ENCODE assay signal across 1 cellular context in the genomic region with DNA sequence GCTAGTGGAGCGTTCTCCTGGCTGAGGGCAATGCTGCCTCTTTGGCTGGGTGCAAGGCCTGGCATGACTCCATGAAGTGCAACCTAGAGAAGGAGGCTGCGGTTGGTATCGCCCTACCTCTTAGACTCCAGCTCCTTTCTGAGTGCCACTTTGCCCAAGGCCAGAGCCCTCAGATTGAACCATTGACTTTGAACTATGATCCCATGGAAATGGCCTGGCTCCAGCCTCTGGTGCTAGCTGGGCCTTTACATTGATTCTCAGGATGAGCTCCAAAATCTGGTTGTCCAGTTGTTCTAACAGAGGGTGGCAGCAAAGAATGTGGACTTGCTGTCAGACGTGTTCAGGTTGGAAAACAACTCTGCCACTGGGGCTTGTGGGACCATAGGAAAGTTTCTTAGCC.
TF ChIP-seq lines count a peak whose summit lies in the region.

No MANE protein-coding gene starts in this region.

TF ChIP-seq in HepG2, 621 proteins besides CTCF, POLR2A, EP300 and RAD21 (continued from another document):
- TF ChIP-seq, protein P1, sequence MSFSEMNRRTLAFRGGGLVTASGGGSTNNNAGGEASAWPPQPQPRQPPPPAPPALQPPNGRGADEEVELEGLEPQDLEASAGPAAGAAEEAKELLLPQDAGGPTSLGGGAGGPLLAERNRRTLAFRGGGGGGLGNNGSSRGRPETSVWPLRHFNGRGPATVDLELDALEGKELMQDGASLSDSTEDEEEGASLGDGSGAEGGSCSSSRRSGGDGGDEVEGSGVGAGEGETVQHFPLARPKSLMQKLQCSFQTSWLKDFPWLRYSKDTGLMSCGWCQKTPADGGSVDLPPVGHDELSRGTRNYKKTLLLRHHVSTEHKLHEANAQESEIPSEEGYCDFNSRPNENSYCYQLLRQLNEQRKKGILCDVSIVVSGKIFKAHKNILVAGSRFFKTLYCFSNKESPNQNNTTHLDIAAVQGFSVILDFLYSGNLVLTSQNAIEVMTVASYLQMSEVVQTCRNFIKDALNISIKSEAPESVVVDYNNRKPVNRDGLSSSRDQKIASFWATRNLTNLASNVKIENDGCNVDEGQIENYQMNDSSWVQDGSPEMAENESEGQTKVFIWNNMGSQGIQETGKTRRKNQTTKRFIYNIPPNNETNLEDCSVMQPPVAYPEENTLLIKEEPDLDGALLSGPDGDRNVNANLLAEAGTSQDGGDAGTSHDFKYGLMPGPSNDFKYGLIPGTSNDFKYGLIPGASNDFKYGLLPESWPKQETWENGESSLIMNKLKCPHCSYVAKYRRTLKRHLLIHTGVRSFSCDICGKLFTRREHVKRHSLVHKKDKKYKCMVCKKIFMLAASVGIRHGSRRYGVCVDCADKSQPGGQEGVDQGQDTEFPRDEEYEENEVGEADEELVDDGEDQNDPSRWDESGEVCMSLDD (CRISPR knock-in tag; IDR thresholded peaks at IDR 0.05; ENCODE audit: borderline replicate concordance) = no peak
TF ChIP-seq in HepG2: peak in this region for 28.
